ENCODE assay signal across 8 cellular contexts in genomic region chr2:221572821-221573429, GRCh38. TPM values are rescaled to one million over a fixed set of nuclear protein-coding genes. Genes with fewer than 3 reads are reported as not detected.
DNase-seq lines count a peak whose midpoint lies in the region; ATAC-seq, FAIRE-seq and TF ChIP-seq lines count a peak whose summit lies in the region.

No MANE protein-coding gene starts in this region.

- no peaks in the 10 kb centered on the region for H3K36me3 ChIP-seq in HepG2 (replicated peaks in 1 of 2; ENCODE audit: control insufficient read depth in 1 of 2, insufficient read depth in 2 of 2, low read length in 2 of 2)

- peak; percentile 55 for DNase-seq in Daoy (ENCODE audit: low read depth)
- peak; percentile 66 for DNase-seq in UCSD-AML1 (lab: John Stamatoyannopoulos, UW; ENCODE audit: unreplicated experiment)
- DNase-seq in HepG2 (ENCODE audit: low spot score) = no peak
- no peak for DNase-seq in NCI-H1694 (lab: John Stamatoyannopoulos, UW)

- WGBS in HepG2 (ENCODE audit: low lambda C conversion rate) = 39% methylated on average over 33 of the region's 42 CpGs

- intact Hi-C loops in HepG2 (cut with micrococcal nuclease; ENCODE audit: unreplicated experiment) = loop anchor here (1.0 kb wide), 2 partner anchors 886 to 1837 kb away; no protein-coding TSS in a partner anchor

- no peaks in the 10 kb centered on the region for H3K9me3 Mint-ChIP-seq in stimulated activated memory B cell treated with anti-CD40 and anti-IgM and Interleukin-4, amounts not matched to agents 10 μg/mL and 1 μg/mL and 100 μg/mL, for 72 hours

- no peaks in the 10 kb centered on the region for H3K9me3 ChIP-seq in HepG2 (ENCODE audit: low read length)

- ATAC-seq in GM21390 (IDR thresholded peaks at IDR 0.05; ENCODE audit: unreplicated experiment) (peak; percentile 28), HG03575 (IDR thresholded peaks at IDR 0.05; ENCODE audit: extremely low read depth, insufficient number of reproducible peaks, low FRiP score, unreplicated experiment) (peak; percentile 16), HepG2 (peak; percentile 50)
- ATAC-seq in stimulated activated memory B cell treated with anti-CD40 and anti-IgM and Interleukin-4, amounts not matched to agents 10 μg/mL and 1 μg/mL and 100 μg/mL, for 72 hours = peak; percentile 37

- BruUV-seq in HepG2 (replicated peaks; lab: Mats Ljungman, UMichigan) = no TSS peak

- no peak overlapping the region for H2AFZ ChIP-seq in HepG2 (ENCODE audit: low read length)

- no peak for TF ChIP-seq CTCF in HepG2 (CRISPR knock-in tag; IDR thresholded peaks at IDR 0.05)

- no peak for TF ChIP-seq RAD21 in HepG2 (CRISPR knock-in tag; IDR thresholded peaks at IDR 0.05)

- peak overlapping the region; percentile 83 for H3K27ac Mint-ChIP-seq in stimulated activated memory B cell treated with anti-CD40 and anti-IgM and Interleukin-4, amounts not matched to agents 10 μg/mL and 1 μg/mL and 100 μg/mL, for 72 hours

- FAIRE-seq in HepG2 (lab: Jason Lieb, UNC) = no peak

- POLR2A ChIA-PET in HepG2 (lab: Yijun Ruan, JAX) = no interaction called here

- H3K4me1 Mint-ChIP-seq in stimulated activated memory B cell treated with anti-CD40 and anti-IgM and Interleukin-4, amounts not matched to agents 10 μg/mL and 1 μg/mL and 100 μg/mL, for 72 hours = peaks cover 47% of the 10 kb centered on the region

- peaks cover 4 to 45% of the 10 kb centered on the region in 2 experiments; a peak in 4 of 5 replicates for H3K27me3 ChIP-seq in HepG2 (ENCODE audit: control insufficient read depth in 1 of 2, insufficient read depth in 2 of 2, low read length in 2 of 2)

- no peak for TF ChIP-seq EP300 in HepG2 (IDR thresholded peaks at IDR 0.05; ENCODE audit: low read depth in 2 of 2, low read length in 2 of 2)
- TF ChIP-seq EP300 in HepG2 (CRISPR knock-in tag; IDR thresholded peaks at IDR 0.05; ENCODE audit: borderline replicate concordance) = no peak

- H4K20me1 ChIP-seq in HepG2 (ENCODE audit: insufficient read depth, low read length) = no peaks in the 10 kb centered on the region

- peaks cover 70% of the 10 kb centered on the region for H3K27me3 Mint-ChIP-seq in stimulated activated memory B cell treated with anti-CD40 and anti-IgM and Interleukin-4, amounts not matched to agents 10 μg/mL and 1 μg/mL and 100 μg/mL, for 72 hours

- no peak overlapping the region for H3K4me3 ChIP-seq in HepG2 (replicated peaks in 1 of 3; ENCODE audit: insufficient read depth in 1 of 3, low read depth in 2 of 3, low read length in 3 of 3)

- no peaks in the 10 kb centered on the region for H3K36me3 Mint-ChIP-seq in stimulated activated memory B cell treated with anti-CD40 and anti-IgM and Interleukin-4, amounts not matched to agents 10 μg/mL and 1 μg/mL and 100 μg/mL, for 72 hours

- peaks cover 7% of the 10 kb centered on the region for H3K4me1 ChIP-seq in HepG2 (ENCODE audit: insufficient read depth, low read length)

- TF ChIP-seq POLR2A in HepG2 (IDR thresholded peaks at IDR 0.05; ENCODE audit: insufficient read depth in 1 of 2, low read depth in 2 of 2, low read length in 2 of 2) = no peak

- no peak overlapping the region for H3K9ac ChIP-seq in HepG2 (ENCODE audit: insufficient read depth, low read depth, low read length)

- 0 out of 2 replicates have a peak overlapping the region, but pooled peaks have one; percentile 87 for H3K4me2 ChIP-seq in HepG2 (ENCODE audit: low read depth, low read length)

- H3K79me2 ChIP-seq in HepG2 (ENCODE audit: insufficient read depth, low read length) = no peaks in the 10 kb centered on the region

- CTCF ChIA-PET in HepG2 (lab: Yijun Ruan, JAX; ENCODE audit: low intra/inter-chr PET ratio, low total read pairs) = interaction anchor here (1.8 to 2.5 kb wide), 2 partner anchors 886 to 1837 kb away, joined by 13 to 33 read pairs; no protein-coding TSS in a partner anchor

- in situ Hi-C loops in HepG2 (cut with HindIII; ENCODE audit: extremely low pct_ligation_motif_present, low pct_unique_long_range_greater_than_20kb) = loop anchor here (5.0 to 25.0 kb wide), 3 partner anchors 886 to 1836 kb away; no protein-coding TSS in a partner anchor

- H3K27ac ChIP-seq in cingulate gyrus (ENCODE audit: low read depth, low read length) (peak overlapping the region; percentile 69), HepG2 (ENCODE audit: extremely low read length, insufficient read depth, low read length) (no peak overlapping the region)

- peak overlapping the region; percentile 81 for H3K4me3 Mint-ChIP-seq in stimulated activated memory B cell treated with anti-CD40 and anti-IgM and Interleukin-4, amounts not matched to agents 10 μg/mL and 1 μg/mL and 100 μg/mL, for 72 hours

TF ChIP-seq in HepG2, 621 proteins besides CTCF, POLR2A, EP300 and RAD21:
- TF ChIP-seq GPN1 (CRISPR knock-in tag; IDR thresholded peaks at IDR 0.05; ENCODE audit: borderline replicate concordance) (no peak), RBM39 (IDR thresholded peaks at IDR 0.05; ENCODE audit: low read depth, low read length, poor library complexity, severe bottlenecking) (peak; percentile 30), MLLT10 (CRISPR knock-in tag; IDR thresholded peaks at IDR 0.05) (no peak)

RNA-seq across cellular contexts. Expression of gene EPHA4, which starts 0.8 kb away (rescaled TPM):
- total RNA-seq in Daoy (2014; rRNA removed; shearing (Covaris generic)) = 5.1 and 7.5 TPM in 2 replicates
- total RNA-seq in HepG2 (2016; rRNA removed; fragmentation: Illumina TruSeq; extraction: Trizol) = not detected in 2 replicates
- total RNA-seq in HepG2 (2016; cell fraction: cytosol; rRNA removed; fragmentation: Illumina TruSeq; extraction: Trizol; ENCODE audit: low read depth) = not detected in 2 replicates
- not detected in 2 replicates for total RNA-seq in HepG2 (2016; cell fraction: insoluble cytoplasmic fraction; rRNA removed; fragmentation: Illumina TruSeq; extraction: Trizol)
- not detected in 2 replicates for total RNA-seq in HepG2 (2016; cell fraction: membrane; rRNA removed; fragmentation: Illumina TruSeq; extraction: Trizol)
- not detected in 2 replicates for total RNA-seq in HepG2 (2016; cell fraction: nucleus; rRNA removed; fragmentation: Illumina TruSeq; extraction: Trizol)
- polyA plus RNA-seq in HepG2 (2011; rRNA removed) = not detected in 2 replicates
- not detected in 2 replicates for polyA plus RNA-seq in HepG2 (2011; cell fraction: cytosol; rRNA removed)
- not detected in 2 replicates for polyA plus RNA-seq in HepG2 (2011; cell fraction: nucleus; rRNA removed)
- polyA plus RNA-seq in HepG2 (2012) = not detected in 2 replicates
- not detected in 2 replicates for polyA plus RNA-seq in HepG2 (2016; cell fraction: cytosol; fragmentation: Illumina TruSeq; extraction: Trizol; ENCODE audit: low read depth)
- not detected in 2 replicates for polyA plus RNA-seq in HepG2 (2016; cell fraction: insoluble cytoplasmic fraction; fragmentation: Illumina TruSeq; extraction: Trizol; ENCODE audit: low read depth)
- polyA plus RNA-seq in HepG2 (2016; cell fraction: membrane; fragmentation: Illumina TruSeq; extraction: Trizol; ENCODE audit: low read depth) = not detected in 2 replicates
- not detected in 2 replicates for polyA plus RNA-seq in HepG2 (2016; cell fraction: nucleus; fragmentation: Illumina TruSeq; extraction: Trizol; ENCODE audit: insufficient read depth, low read depth)
- polyA minus RNA-seq in HepG2 (2011; rRNA and poly(A)+ RNA removed; ENCODE audit: low replicate concordance) = not detected in 2 replicates
- polyA minus RNA-seq in HepG2 (2011; cell fraction: cytosol; rRNA and poly(A)+ RNA removed) = not detected in 2 replicates
- polyA minus RNA-seq in HepG2 (2011; cell fraction: nucleus; rRNA and poly(A)+ RNA removed) = not detected in 2 replicates

Comparison
In these comparisons a context has a peak if more than half of its experiments do, and no peak if none do; other contexts are left out.
1. DNase-seq: peak in Daoy (single experiment) and UCSD-AML1 (single experiment); none in HepG2 (single experiment) and NCI-H1694 (single experiment).
2. Peak in every context shown above with its lines, with median percentiles within 50 percentile points of each other: ATAC-seq.